ENCODE assay signal across 1 cellular context in genomic region chr9:72906810-72907209, GRCh38.
A peak's percentile ranks its signal among the peaks of the same experiment; 100 is the strongest.
TF ChIP-seq lines count a peak whose summit lies in the region.

No MANE protein-coding gene starts in this region.

TF ChIP-seq in A549, 52 proteins besides CTCF, POLR2A, EP300 and RAD21:
- TF ChIP-seq HOXA7 (CRISPR knock-in tag; IDR thresholded peaks at IDR 0.05) (peak; percentile 64; the same call in 1 of the 2 replicates), KDM1A (IDR thresholded peaks at IDR 0.05; ENCODE audit: low read depth) (no peak), SMC3 (IDR thresholded peaks at IDR 0.05) (no peak), RARB (CRISPR knock-in tag; IDR thresholded peaks at IDR 0.05) (no peak), POLR2AphosphoS2 (conservative IDR thresholded peaks at IDR 0.05; ENCODE audit: low read length) (peak; percentile 90), JUN (IDR thresholded peaks at IDR 0.05) (peak in 1 of 2 experiments; percentile 68; a peak in 1 of 5 replicates), FOSB (CRISPR knock-in tag; IDR thresholded peaks at IDR 0.05) (peak; percentile 27), MAFK (IDR thresholded peaks at IDR 0.05; ENCODE audit: partially characterized antibody) (no peak), NR3C1 (IDR thresholded peaks at IDR 0.05) (no peak), ESRRA (IDR thresholded peaks at IDR 0.05; ENCODE audit: borderline replicate concordance, low read length) (no peak)
TF ChIP-seq in A549: peak in this region for 4.
